ENCODE assay signal across 1 cellular context in the genomic region with DNA sequence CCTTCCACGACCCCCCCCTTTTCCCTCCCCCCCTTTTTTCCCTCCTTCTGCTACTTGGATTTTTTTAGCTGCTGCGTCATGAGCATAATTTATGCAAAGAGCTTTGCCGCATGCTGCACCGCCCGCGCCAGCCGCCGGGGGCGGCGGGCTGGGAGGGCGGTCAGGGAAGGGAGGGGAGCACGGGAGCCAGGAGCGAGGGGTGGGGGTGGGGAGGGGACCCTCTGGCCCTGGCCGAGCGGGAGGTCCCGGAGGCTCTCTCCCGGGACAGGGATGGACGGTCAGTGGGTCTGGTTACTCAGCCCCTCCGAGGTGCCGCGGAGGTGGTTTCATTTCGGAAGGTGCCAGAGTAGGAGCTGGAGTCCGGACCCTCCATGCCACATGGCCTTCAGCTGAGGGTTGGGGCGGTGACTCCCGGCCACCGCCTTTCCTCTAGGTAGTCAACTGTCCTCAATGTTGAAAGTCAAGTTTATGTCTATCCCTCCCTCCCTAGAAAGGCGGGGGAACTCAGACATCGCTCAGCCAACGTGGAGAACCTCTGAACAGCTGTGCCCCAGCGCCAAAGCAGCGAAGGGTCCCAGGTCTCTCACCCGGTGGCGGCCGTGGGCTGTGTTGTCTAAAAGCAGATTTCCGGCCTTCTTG.
TF ChIP-seq lines count a peak whose summit lies in the region.

A gene with protein sequence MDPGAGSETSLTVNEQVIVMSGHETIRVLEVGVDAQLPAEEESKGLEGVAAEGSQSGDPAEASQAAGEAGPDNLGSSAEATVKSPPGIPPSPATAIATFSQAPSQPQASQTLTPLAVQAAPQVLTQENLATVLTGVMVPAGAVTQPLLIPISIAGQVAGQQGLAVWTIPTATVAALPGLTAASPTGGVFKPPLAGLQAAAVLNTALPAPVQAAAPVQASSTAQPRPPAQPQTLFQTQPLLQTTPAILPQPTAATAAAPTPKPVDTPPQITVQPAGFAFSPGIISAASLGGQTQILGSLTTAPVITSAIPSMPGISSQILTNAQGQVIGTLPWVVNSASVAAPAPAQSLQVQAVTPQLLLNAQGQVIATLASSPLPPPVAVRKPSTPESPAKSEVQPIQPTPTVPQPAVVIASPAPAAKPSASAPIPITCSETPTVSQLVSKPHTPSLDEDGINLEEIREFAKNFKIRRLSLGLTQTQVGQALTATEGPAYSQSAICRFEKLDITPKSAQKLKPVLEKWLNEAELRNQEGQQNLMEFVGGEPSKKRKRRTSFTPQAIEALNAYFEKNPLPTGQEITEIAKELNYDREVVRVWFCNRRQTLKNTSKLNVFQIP (minus strand): TSS at position 95 of the 639 bp plus-strand sequence. CDS start 11,226 bp downstream, outside the sequence.

TF ChIP-seq in HEK293, 187 proteins besides CTCF, POLR2A, EP300 and RAD21 (continued from another document and continues in another):
- TF ChIP-seq, protein P1, sequence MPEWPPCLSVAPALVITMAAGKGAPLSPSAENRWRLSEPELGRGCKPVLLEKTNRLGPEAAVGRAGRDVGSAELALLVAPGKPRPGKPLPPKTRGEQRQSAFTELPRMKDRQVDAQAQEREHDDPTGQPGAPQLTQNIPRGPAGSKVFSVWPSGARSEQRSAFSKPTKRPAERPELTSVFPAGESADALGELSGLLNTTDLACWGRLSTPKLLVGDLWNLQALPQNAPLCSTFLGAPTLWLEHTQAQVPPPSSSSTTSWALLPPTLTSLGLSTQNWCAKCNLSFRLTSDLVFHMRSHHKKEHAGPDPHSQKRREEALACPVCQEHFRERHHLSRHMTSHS (tag by site-specific recombination; IDR thresholded peaks at IDR 0.05): no peak
- no peak for TF ChIP-seq YY1 (tag by site-specific recombination; IDR thresholded peaks at IDR 0.05)
- TF ChIP-seq ZNF600 (tag by site-specific recombination; IDR thresholded peaks at IDR 0.05): peak; percentile 97
- peak; percentile 65; the same call in 1 of the 2 replicates for TF ChIP-seq WT1 (tag by site-specific recombination; IDR thresholded peaks at IDR 0.05)
- no peak for TF ChIP-seq ZNF404 (tag by site-specific recombination; IDR thresholded peaks at IDR 0.05)
- TF ChIP-seq ZNF391 (tag by site-specific recombination; IDR thresholded peaks at IDR 0.05; ENCODE audit: borderline replicate concordance, low read depth): no peak
- peak; percentile 58; the same call in 1 of the 2 replicates for TF ChIP-seq ZBTB21 (tag by site-specific recombination; IDR thresholded peaks at IDR 0.05)
- TF ChIP-seq, protein P2, sequence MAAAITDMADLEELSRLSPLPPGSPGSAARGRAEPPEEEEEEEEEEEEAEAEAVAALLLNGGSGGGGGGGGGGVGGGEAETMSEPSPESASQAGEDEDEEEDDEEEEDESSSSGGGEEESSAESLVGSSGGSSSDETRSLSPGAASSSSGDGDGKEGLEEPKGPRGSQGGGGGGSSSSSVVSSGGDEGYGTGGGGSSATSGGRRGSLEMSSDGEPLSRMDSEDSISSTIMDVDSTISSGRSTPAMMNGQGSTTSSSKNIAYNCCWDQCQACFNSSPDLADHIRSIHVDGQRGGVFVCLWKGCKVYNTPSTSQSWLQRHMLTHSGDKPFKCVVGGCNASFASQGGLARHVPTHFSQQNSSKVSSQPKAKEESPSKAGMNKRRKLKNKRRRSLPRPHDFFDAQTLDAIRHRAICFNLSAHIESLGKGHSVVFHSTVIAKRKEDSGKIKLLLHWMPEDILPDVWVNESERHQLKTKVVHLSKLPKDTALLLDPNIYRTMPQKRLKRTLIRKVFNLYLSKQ (tag by site-specific recombination; IDR thresholded peaks at IDR 0.05; ENCODE audit: borderline replicate concordance): no peak
- no peak for TF ChIP-seq TCF7L2 (IDR thresholded peaks at IDR 0.05; ENCODE audit: borderline replicate concordance, low read depth, low read length)
- no peak for TF ChIP-seq ZNF623 (tag by site-specific recombination; IDR thresholded peaks at IDR 0.05)
- TF ChIP-seq ZNF146 (tag by site-specific recombination; IDR thresholded peaks at IDR 0.05): 0 out of 2 replicates have a peak, but pooled peaks have one; percentile 3
- TF ChIP-seq ZNF660 (tag by site-specific recombination; IDR thresholded peaks at IDR 0.05): peak; percentile 31; the same call in 1 of the 2 replicates
- no peak for TF ChIP-seq OVOL3 (tag by site-specific recombination; IDR thresholded peaks at IDR 0.05)
- TF ChIP-seq, protein P3, sequence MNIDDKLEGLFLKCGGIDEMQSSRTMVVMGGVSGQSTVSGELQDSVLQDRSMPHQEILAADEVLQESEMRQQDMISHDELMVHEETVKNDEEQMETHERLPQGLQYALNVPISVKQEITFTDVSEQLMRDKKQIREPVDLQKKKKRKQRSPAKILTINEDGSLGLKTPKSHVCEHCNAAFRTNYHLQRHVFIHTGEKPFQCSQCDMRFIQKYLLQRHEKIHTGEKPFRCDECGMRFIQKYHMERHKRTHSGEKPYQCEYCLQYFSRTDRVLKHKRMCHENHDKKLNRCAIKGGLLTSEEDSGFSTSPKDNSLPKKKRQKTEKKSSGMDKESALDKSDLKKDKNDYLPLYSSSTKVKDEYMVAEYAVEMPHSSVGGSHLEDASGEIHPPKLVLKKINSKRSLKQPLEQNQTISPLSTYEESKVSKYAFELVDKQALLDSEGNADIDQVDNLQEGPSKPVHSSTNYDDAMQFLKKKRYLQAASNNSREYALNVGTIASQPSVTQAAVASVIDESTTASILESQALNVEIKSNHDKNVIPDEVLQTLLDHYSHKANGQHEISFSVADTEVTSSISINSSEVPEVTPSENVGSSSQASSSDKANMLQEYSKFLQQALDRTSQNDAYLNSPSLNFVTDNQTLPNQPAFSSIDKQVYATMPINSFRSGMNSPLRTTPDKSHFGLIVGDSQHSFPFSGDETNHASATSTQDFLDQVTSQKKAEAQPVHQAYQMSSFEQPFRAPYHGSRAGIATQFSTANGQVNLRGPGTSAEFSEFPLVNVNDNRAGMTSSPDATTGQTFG (tag by site-specific recombination; IDR thresholded peaks at IDR 0.05; ENCODE audit: borderline replicate concordance): no peak
- no peak for TF ChIP-seq ZNF248 (tag by site-specific recombination; IDR thresholded peaks at IDR 0.05)
- TF ChIP-seq ZNF473 (tag by site-specific recombination; IDR thresholded peaks at IDR 0.05): no peak
- no peak for TF ChIP-seq GLI2 (tag by site-specific recombination; IDR thresholded peaks at IDR 0.05; ENCODE audit: borderline replicate concordance, low read depth)
- TF ChIP-seq SP3 (tag by site-specific recombination; IDR thresholded peaks at IDR 0.05): peak; percentile 65
- TF ChIP-seq, protein P4, sequence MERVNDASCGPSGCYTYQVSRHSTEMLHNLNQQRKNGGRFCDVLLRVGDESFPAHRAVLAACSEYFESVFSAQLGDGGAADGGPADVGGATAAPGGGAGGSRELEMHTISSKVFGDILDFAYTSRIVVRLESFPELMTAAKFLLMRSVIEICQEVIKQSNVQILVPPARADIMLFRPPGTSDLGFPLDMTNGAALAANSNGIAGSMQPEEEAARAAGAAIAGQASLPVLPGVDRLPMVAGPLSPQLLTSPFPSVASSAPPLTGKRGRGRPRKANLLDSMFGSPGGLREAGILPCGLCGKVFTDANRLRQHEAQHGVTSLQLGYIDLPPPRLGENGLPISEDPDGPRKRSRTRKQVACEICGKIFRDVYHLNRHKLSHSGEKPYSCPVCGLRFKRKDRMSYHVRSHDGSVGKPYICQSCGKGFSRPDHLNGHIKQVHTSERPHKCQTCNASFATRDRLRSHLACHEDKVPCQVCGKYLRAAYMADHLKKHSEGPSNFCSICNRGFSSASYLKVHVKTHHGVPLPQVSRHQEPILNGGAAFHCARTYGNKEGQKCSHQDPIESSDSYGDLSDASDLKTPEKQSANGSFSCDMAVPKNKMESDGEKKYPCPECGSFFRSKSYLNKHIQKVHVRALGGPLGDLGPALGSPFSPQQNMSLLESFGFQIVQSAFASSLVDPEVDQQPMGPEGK (tag by site-specific recombination; IDR thresholded peaks at IDR 0.05): peak; percentile 92
- TF ChIP-seq ZNF549 (tag by site-specific recombination; IDR thresholded peaks at IDR 0.05): no peak
- no peak for TF ChIP-seq ZNF311 (tag by site-specific recombination; IDR thresholded peaks at IDR 0.05; ENCODE audit: borderline replicate concordance)
- TF ChIP-seq ZNF571 (tag by site-specific recombination; IDR thresholded peaks at IDR 0.05): no peak
- 0 out of 2 replicates have a peak, but pooled peaks have one; percentile 19 for TF ChIP-seq ZSCAN30 (tag by site-specific recombination; IDR thresholded peaks at IDR 0.05)
- TF ChIP-seq ZNF274 (IDR thresholded peaks at IDR 0.05; ENCODE audit: low read length): no peak
- no peak for TF ChIP-seq ZNF274 (tag by site-specific recombination; IDR thresholded peaks at IDR 0.05; ENCODE audit: borderline replicate concordance)
- no peak for TF ChIP-seq ZNF426 (tag by site-specific recombination; IDR thresholded peaks at IDR 0.05)
- peak; percentile 75 for TF ChIP-seq GLIS2 (tag by site-specific recombination; IDR thresholded peaks at IDR 0.05)
- no peak for TF ChIP-seq BCL11A (tag by site-specific recombination; IDR thresholded peaks at IDR 0.05; ENCODE audit: low read depth)
- TF ChIP-seq, protein P5, sequence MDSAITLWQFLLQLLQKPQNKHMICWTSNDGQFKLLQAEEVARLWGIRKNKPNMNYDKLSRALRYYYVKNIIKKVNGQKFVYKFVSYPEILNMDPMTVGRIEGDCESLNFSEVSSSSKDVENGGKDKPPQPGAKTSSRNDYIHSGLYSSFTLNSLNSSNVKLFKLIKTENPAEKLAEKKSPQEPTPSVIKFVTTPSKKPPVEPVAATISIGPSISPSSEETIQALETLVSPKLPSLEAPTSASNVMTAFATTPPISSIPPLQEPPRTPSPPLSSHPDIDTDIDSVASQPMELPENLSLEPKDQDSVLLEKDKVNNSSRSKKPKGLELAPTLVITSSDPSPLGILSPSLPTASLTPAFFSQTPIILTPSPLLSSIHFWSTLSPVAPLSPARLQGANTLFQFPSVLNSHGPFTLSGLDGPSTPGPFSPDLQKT (IDR thresholded peaks at IDR 0.05; ENCODE audit: borderline replicate concordance, low read depth, low read length): no peak
- TF ChIP-seq ZNF560 (tag by site-specific recombination; IDR thresholded peaks at IDR 0.05; ENCODE audit: borderline replicate concordance): no peak
- TF ChIP-seq, protein P6, sequence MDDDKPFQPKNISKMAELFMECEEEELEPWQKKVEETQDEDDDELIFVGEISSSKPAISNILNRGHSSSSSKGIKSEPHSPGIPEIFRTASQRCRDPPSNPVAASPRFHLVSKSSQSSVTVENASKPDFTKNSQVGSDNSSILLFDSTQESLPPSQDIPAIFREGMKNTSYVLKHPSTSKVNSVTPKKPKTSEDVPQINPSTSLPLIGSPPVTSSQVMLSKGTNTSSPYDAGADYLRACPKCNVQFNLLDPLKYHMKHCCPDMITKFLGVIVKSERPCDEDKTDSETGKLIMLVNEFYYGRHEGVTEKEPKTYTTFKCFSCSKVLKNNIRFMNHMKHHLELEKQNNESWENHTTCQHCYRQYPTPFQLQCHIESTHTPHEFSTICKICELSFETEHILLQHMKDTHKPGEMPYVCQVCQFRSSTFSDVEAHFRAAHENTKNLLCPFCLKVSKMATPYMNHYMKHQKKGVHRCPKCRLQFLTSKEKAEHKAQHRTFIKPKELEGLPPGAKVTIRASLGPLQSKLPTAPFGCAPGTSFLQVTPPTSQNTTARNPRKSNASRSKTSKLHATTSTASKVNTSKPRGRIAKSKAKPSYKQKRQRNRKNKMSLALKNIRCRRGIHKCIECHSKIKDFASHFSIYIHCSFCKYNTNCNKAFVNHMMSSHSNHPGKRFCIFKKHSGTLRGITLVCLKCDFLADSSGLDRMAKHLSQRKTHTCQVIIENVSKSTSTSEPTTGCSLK (tag by site-specific recombination; IDR thresholded peaks at IDR 0.05): no peak
- no peak for TF ChIP-seq ZNF701 (tag by site-specific recombination; IDR thresholded peaks at IDR 0.05)
- TF ChIP-seq ZNF221 (tag by site-specific recombination; IDR thresholded peaks at IDR 0.05; ENCODE audit: borderline replicate concordance): no peak
- TF ChIP-seq, protein P7, sequence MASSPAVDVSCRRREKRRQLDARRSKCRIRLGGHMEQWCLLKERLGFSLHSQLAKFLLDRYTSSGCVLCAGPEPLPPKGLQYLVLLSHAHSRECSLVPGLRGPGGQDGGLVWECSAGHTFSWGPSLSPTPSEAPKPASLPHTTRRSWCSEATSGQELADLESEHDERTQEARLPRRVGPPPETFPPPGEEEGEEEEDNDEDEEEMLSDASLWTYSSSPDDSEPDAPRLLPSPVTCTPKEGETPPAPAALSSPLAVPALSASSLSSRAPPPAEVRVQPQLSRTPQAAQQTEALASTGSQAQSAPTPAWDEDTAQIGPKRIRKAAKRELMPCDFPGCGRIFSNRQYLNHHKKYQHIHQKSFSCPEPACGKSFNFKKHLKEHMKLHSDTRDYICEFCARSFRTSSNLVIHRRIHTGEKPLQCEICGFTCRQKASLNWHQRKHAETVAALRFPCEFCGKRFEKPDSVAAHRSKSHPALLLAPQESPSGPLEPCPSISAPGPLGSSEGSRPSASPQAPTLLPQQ (tag by site-specific recombination; IDR thresholded peaks at IDR 0.05): peak; percentile 65
- TF ChIP-seq ZNF670 (tag by site-specific recombination; IDR thresholded peaks at IDR 0.05; ENCODE audit: low read depth): no peak
- TF ChIP-seq FEZF1 (tag by site-specific recombination; IDR thresholded peaks at IDR 0.05): no peak
- TF ChIP-seq ZNF555 (tag by site-specific recombination; conservative IDR thresholded peaks at IDR 0.05): no peak
- TF ChIP-seq SP2 (tag by site-specific recombination; IDR thresholded peaks at IDR 0.05): peak; percentile 53
- no peak for TF ChIP-seq ZNF202 (tag by site-specific recombination; IDR thresholded peaks at IDR 0.05; ENCODE audit: borderline replicate concordance)
- TF ChIP-seq ZNF654 (tag by site-specific recombination; IDR thresholded peaks at IDR 0.05; ENCODE audit: low read depth): no peak
- TF ChIP-seq, protein P8, sequence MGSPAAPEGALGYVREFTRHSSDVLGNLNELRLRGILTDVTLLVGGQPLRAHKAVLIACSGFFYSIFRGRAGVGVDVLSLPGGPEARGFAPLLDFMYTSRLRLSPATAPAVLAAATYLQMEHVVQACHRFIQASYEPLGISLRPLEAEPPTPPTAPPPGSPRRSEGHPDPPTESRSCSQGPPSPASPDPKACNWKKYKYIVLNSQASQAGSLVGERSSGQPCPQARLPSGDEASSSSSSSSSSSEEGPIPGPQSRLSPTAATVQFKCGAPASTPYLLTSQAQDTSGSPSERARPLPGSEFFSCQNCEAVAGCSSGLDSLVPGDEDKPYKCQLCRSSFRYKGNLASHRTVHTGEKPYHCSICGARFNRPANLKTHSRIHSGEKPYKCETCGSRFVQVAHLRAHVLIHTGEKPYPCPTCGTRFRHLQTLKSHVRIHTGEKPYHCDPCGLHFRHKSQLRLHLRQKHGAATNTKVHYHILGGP (tag by site-specific recombination; IDR thresholded peaks at IDR 0.05): no peak
- TF ChIP-seq MEIS1 (CRISPR knock-in tag; IDR thresholded peaks at IDR 0.05; ENCODE audit: borderline replicate concordance): no peak
- TF ChIP-seq ZNF2 (tag by site-specific recombination; IDR thresholded peaks at IDR 0.05): no peak
- no peak for TF ChIP-seq ZNF548 (tag by site-specific recombination; IDR thresholded peaks at IDR 0.05)
- no peak for TF ChIP-seq ZNF777 (tag by site-specific recombination; IDR thresholded peaks at IDR 0.05; ENCODE audit: borderline replicate concordance)
- TF ChIP-seq YY2 (tag by site-specific recombination; IDR thresholded peaks at IDR 0.05): no peak
